In the genomic region with DNA sequence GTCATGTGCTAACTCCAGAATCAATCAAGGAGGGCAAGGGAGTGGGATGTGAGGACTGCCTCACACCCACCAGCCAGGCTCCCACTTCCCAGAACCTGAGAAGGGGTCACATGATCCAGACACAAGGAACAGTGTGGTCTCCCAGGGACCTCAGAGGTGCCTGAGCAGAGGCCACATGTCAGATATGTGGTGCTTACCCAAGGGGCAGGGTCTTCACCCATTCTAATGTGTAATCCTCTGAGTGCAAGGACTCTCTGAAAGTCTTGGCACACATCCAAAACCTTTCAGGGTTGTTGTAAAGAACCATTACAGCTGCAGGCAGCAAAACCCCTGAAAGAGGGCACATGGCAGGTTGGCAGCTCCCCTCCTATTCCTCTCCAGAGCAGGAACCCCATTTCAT, we compare ENCODE assay signal across 14 cellular contexts.
DNase-seq lines count a peak whose midpoint lies in the region; TF ChIP-seq lines count a peak whose summit lies in the region.
"Had no signal": no experiment of that assay in that cellular context is flagged by ENCODE, and none has a peak within 500 bp of the region (broad histone marks: within the 10 kb centered on the region; RNA-seq: fewer than 3 reads in every experiment).

No MANE protein-coding gene starts in this region.

- H3K4me3 Mint-ChIP-seq in osteocyte (ENCODE audit: unreplicated experiment) (no peak overlapping the region), Caco-2 (ENCODE audit: unreplicated experiment) (no peak overlapping the region)
- H3K4me3 Mint-ChIP-seq: B cell; CD4-positive, alpha-beta T cell had no signal

- no peak for TF ChIP-seq CTCF in osteocyte (IDR thresholded peaks at IDR 0.05)
- no peak for TF ChIP-seq CTCF in Caco-2 (IDR thresholded peaks at IDR 0.05; ENCODE audit: insufficient read depth in 1 of 2, low read depth in 1 of 2, low read length in 1 of 2, severe bottlenecking in 1 of 2, unreplicated experiment in 1 of 2)

- H3K36me3 ChIP-seq in Caco-2 (ENCODE audit: control insufficient read depth, insufficient read depth, low read length) = no peaks in the 10 kb centered on the region

- H3K36me3 Mint-ChIP-seq in osteocyte (ENCODE audit: unreplicated experiment) (no peaks in the 10 kb centered on the region), Caco-2 (ENCODE audit: insufficient read depth, unreplicated experiment) (no peaks in the 10 kb centered on the region)

- CTCF ChIA-PET in Caco-2 (lab: Charles Lee) = no interaction called here

- H3K9me3 Mint-ChIP-seq in osteocyte (ENCODE audit: unreplicated experiment) = peaks cover 5% of the 10 kb centered on the region
- H3K9me3 Mint-ChIP-seq in Caco-2 (ENCODE audit: unreplicated experiment) = peaks cover 15% of the 10 kb centered on the region

- no peaks in the 10 kb centered on the region for H3K4me1 Mint-ChIP-seq in osteocyte (ENCODE audit: unreplicated experiment)
- H3K4me1 Mint-ChIP-seq in Caco-2 (ENCODE audit: low read depth, unreplicated experiment) = no peaks in the 10 kb centered on the region
- H3K4me1 Mint-ChIP-seq: B cell had no signal

- DNase-seq in NCI-H82 (lab: John Stamatoyannopoulos, UW) (peak; percentile 22), NCI-H82 treated with DMSO at 0.1 percent for 48 hours (lab: John Stamatoyannopoulos, UW; ENCODE audit: unreplicated experiment) (no peak), NAMALWA (ENCODE audit: low spot score) (peak; percentile 55), RPMI8226 (peak; percentile 86), osteocyte (ENCODE audit: extremely low spot score, unreplicated experiment) (peak; percentile 49), NCI-H524 treated with DMSO at 0.1 percent for 48 hours (lab: John Stamatoyannopoulos, UW) (no peak), HuH-7 (ENCODE audit: low spot score) (no peak), Caco-2 (no peak)
- DNase-seq: CD4-positive, alpha-beta T cell; H7; NCI-H187 treated with DMSO at 0.1 percent for 48 hours; NCI-H446; T-helper 9 cell had no signal

- H3K27me3 ChIP-seq in Caco-2 (replicated peaks; ENCODE audit: control insufficient read depth, insufficient read depth, low read length) = no peaks in the 10 kb centered on the region

- POLR2A ChIA-PET in Caco-2 (lab: Charles Lee) = no interaction called here

- intact Hi-C loops in Caco-2 (cut with micrococcal nuclease; ENCODE audit: unreplicated experiment) = no loop called here

- BruUV-seq in Caco-2 (replicated peaks; lab: Mats Ljungman, UMichigan) = no TSS peak

- H3K4me3 ChIP-seq in Caco-2 (ENCODE audit: low read depth, low read length) = no peak overlapping the region

- no peaks in the 10 kb centered on the region for H3K4me1 ChIP-seq in Caco-2

- H3K9me3 ChIP-seq in Caco-2 = no peaks in the 10 kb centered on the region

- H3K27me3 Mint-ChIP-seq in osteocyte (ENCODE audit: unreplicated experiment) (no peaks in the 10 kb centered on the region), Caco-2 (ENCODE audit: insufficient read depth, unreplicated experiment) (no peaks in the 10 kb centered on the region)
- H3K27me3 Mint-ChIP-seq: B cell; CD4-positive, alpha-beta T cell had no signal

- no peak overlapping the region for H3K27ac Mint-ChIP-seq in osteocyte (ENCODE audit: unreplicated experiment)
- no peak overlapping the region for H3K27ac Mint-ChIP-seq in Caco-2 (ENCODE audit: unreplicated experiment)
- H3K27ac Mint-ChIP-seq: B cell; CD4-positive, alpha-beta T cell had no signal

Comparison
In these comparisons a context has a peak if more than half of its experiments do, and no peak if none do; other contexts are left out.
1. DNase-seq: peak in NCI-H82 (single experiment), NAMALWA (single experiment), RPMI8226 (single experiment) and osteocyte (single experiment); none in NCI-H82 treated with DMSO at 0.1 percent for 48 hours (single experiment), NCI-H524 treated with DMSO at 0.1 percent for 48 hours (single experiment), HuH-7 (single experiment) and Caco-2 (0 of 2).